ENCODE assay signal across 2 cellular contexts in the genomic region with DNA sequence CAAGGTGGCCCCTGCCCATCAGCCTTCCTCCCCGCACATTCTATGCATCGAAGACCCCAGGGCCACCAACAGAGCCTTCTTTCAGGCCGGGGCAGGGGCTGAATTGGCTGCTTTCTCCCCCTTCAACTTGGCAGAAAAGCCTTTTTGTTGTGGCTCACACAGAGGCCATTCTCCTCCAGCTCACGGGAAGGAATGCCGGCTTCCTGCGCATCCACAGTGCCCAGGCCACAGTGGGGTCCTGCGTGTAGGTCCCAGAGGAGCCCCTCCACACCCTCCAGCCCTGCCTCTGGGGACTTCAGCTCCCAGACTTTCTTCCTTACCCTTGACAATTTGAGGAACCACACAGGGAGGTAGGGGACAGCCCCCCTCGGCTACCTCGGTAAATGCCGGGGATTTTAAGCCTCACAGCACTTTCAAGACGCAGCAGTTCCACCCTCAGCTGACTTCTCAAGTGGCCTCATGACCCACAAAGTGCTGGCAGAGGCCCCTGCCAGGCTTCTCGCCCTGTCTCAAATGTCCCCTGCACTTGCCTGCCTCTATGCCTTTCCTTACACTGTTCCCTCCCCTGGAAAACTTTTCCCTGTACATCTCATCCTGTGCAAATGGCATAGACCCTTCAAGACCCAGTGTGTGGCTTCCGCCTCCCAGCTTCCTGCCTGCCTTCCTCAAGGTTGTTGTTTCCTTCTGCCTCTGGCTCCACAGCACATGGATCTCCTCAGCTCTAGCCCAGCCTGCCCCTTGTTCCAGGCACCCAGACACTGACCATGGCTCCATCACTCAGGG.
TF ChIP-seq lines count a peak whose summit lies in the region.

No MANE protein-coding gene starts in this region.

TF ChIP-seq in HepG2, 621 proteins besides CTCF, POLR2A, EP300 and RAD21:
- TF ChIP-seq ZNF44 (CRISPR knock-in tag; IDR thresholded peaks at IDR 0.05) (no peak), ZNF678 (CRISPR knock-in tag; IDR thresholded peaks at IDR 0.05) (no peak), SATB2 (CRISPR knock-in tag; IDR thresholded peaks at IDR 0.05) (no peak), MYNN (CRISPR knock-in tag; IDR thresholded peaks at IDR 0.05; ENCODE audit: low read depth) (no peak)

TF ChIP-seq in H1, 55 proteins besides CTCF, POLR2A, EP300 and RAD21:
- no peak for TF ChIP-seq PHF8 (conservative IDR thresholded peaks at IDR 0.05; ENCODE audit: low read depth, low read length)
- no peak for TF ChIP-seq E2F6 (IDR thresholded peaks at IDR 0.05)
- no peak for TF ChIP-seq GABPA (IDR thresholded peaks at IDR 0.05; ENCODE audit: borderline replicate concordance, insufficient read depth, low read length)
- TF ChIP-seq YY1 (IDR thresholded peaks at IDR 0.05; ENCODE audit: low read depth, low read length): no peak
- TF ChIP-seq CBX5 (IDR thresholded peaks at IDR 0.05; ENCODE audit: low read depth, low read length): no peak
- no peak for TF ChIP-seq ASH2L (IDR thresholded peaks at IDR 0.05; ENCODE audit: low read length)
- no peak for TF ChIP-seq FOSL1 (IDR thresholded peaks at IDR 0.05; ENCODE audit: insufficient read depth, low read depth, low read length)
- TF ChIP-seq KDM5A (IDR thresholded peaks at IDR 0.05; ENCODE audit: low read length): no peak
- no peak for TF ChIP-seq HDAC2 (IDR thresholded peaks at IDR 0.05; ENCODE audit: borderline replicate concordance in 1 of 2, low read depth in 2 of 2, low read length in 2 of 2)
- no peak for TF ChIP-seq TAF1 (IDR thresholded peaks at IDR 0.05; ENCODE audit: low read depth, low read length)
- no peak for TF ChIP-seq CEBPB (IDR thresholded peaks at IDR 0.05; ENCODE audit: low read depth, low read length)
- no peak for TF ChIP-seq TEAD4 (IDR thresholded peaks at IDR 0.05; ENCODE audit: low read depth, low read length)
- TF ChIP-seq RFX5 (IDR thresholded peaks at IDR 0.05; ENCODE audit: borderline replicate concordance, low read depth, low read length): no peak
- TF ChIP-seq SP2 (IDR thresholded peaks at IDR 0.05; ENCODE audit: low read length): no peak
- no peak for TF ChIP-seq TBP (IDR thresholded peaks at IDR 0.05; ENCODE audit: low read depth, low read length)
- TF ChIP-seq JUN (IDR thresholded peaks at IDR 0.05; ENCODE audit: low read depth, low read length): no peak
- TF ChIP-seq SIN3A (conservative IDR thresholded peaks at IDR 0.05 in 1 of 2, IDR thresholded peaks at IDR 0.05 in 1 of 2; ENCODE audit: low read depth in 1 of 2, low read length in 2 of 2): no peak
- no peak for TF ChIP-seq NRF1 (IDR thresholded peaks at IDR 0.05; ENCODE audit: low read depth, low read length)
- no peak for TF ChIP-seq CHD7 (IDR thresholded peaks at IDR 0.05; ENCODE audit: insufficient replicate concordance, low read length)
TF ChIP-seq in H1: peak in this region for 0.
